In the genomic region with DNA sequence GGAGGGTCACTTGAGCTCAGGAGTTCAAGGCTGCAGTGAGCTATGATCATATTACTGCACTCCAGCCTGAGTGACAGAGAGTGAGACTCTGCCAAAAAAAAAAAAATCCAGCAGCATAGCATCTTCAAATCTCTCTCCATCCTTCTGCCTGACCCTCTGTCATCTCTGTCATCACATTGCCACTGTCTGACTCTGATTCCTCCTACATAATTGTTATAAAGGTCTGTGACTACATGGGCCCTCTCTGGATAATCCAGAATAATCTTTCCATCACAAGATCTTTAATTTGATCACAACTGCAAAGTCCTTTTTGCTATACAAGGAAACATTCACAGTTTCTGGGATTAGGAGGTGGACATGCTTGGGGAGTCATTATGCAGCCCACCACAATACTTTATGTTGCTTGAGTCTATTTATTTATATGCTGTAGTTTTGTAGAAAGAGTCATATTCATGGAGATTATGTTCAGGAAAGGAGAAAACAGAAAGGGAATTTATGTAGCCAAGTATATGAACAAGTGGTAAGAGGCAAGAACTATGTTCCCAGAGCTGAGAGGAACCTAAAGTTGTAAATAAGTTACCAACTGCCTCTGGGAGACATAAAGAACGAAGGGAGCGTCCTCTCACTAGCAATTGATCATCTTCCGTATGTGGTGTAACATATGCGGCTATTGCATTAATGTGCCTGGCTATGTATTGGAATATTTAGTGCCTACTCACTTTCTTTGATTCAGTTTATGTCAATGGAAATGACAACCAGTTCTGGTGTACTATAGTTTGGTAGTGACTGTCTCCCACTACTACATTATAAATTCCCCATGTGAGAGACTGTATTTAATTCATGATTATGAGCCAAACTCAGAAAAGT, we compare ENCODE assay signal across 19 cellular contexts. TPM values are rescaled to one million over a fixed set of nuclear protein-coding genes. Genes with fewer than 3 reads are reported as not detected.
DNase-seq lines count a peak whose midpoint lies in the region; ATAC-seq and TF ChIP-seq lines count a peak whose summit lies in the region.
"Had no signal": no experiment of that assay in that cellular context is flagged by ENCODE, and none has a peak within 500 bp of the region (broad histone marks: within the 10 kb centered on the region; RNA-seq: fewer than 3 reads in every experiment).

No MANE protein-coding gene starts in this region.

- no peaks in the 10 kb centered on the region for H3K27me3 Mint-ChIP-seq in nephron (ENCODE audit: low read depth)
- H3K27me3 Mint-ChIP-seq in activated CD8-positive, alpha-beta memory T cell treated with anti-CD3 and anti-CD28 coated beads, Interleukin-2, amount 10 ng/mL, durations not matched to agents 7 days and 5 days: no peaks in the 10 kb centered on the region
- H3K27me3 Mint-ChIP-seq: natural killer cell treated with Interleukin-12 subunit alpha and Interleukin-12 subunit beta and Interleukin-15 and Interleukin-18, amount 100 ng/mL, for 72 hours had no signal

- H4K8ac ChIP-seq in neuronal stem cell (ENCODE audit: low read depth, low read length): no peak overlapping the region

- no peak overlapping the region for H2BK5ac ChIP-seq in neuronal stem cell (ENCODE audit: low read length)

- H3K9ac ChIP-seq in PC-3 (ENCODE audit: low read length) (no peak overlapping the region), neuronal stem cell (ENCODE audit: low read depth, low read length, poor library complexity) (no peak overlapping the region)

- no peak overlapping the region for H2AK5ac ChIP-seq in neuronal stem cell (ENCODE audit: low read depth, low read length)

- WGBS in neuronal stem cell (ENCODE audit: extremely low coverage in 2 of 2, insufficient read length in 2 of 2, insufficient replicate concordance in 1 of 2), 2 donors: no CpG with 5 or more reads among the region's 4 CpGs

- no peak overlapping the region for H3K4me3 ChIP-seq in ACC112 (ENCODE audit: low read depth, low read length)
- no peak overlapping the region for H3K4me3 ChIP-seq in PC-3 (ENCODE audit: low read length)
- H3K4me3 ChIP-seq in epithelial cell of esophagus (ENCODE audit: low read length): no peak overlapping the region
- H3K4me3 ChIP-seq in neuronal stem cell (ENCODE audit: low read length in 2 of 2): no peak overlapping the region
- H3K4me3 ChIP-seq: K562, Peyer's patch had no signal

- no peak overlapping the region for H2BK15ac ChIP-seq in neuronal stem cell (ENCODE audit: low read length)

- POLR2A ChIA-PET in PC-3 (lab: Charles Lee; ENCODE audit: unreplicated experiment): no interaction called here

- H3K14ac ChIP-seq in neuronal stem cell (ENCODE audit: low read length): no peak overlapping the region

- H3K4me1 ChIP-seq in ACC112 (ENCODE audit: control insufficient read depth, insufficient read depth, low read length, unreplicated experiment) (peaks cover 55% of the 10 kb centered on the region), PC-3 (ENCODE audit: insufficient read depth, low read length) (peaks cover 50% of the 10 kb centered on the region), neuronal stem cell (ENCODE audit: control insufficient read depth in 2 of 2, insufficient read depth in 1 of 2, low read depth in 1 of 2, low read length in 2 of 2) (peaks cover 0 to 2% of the 10 kb centered on the region in 2 donors)
- H3K4me1 ChIP-seq: Peyer's patch had no signal

- ATAC-seq in PC-3: peak; percentile 5; the same call in 1 of the 2 replicates
- ATAC-seq in activated CD8-positive, alpha-beta memory T cell treated with anti-CD3 and anti-CD28 coated beads, Interleukin-2, amount 10 ng/mL, durations not matched to agents 7 days and 5 days: no peak
- ATAC-seq: K562; natural killer cell treated with Interleukin-12 subunit alpha and Interleukin-12 subunit beta and Interleukin-15 and Interleukin-18, amount 100 ng/mL, for 72 hours had no signal

- no peak overlapping the region for H3K4me3 Mint-ChIP-seq in nephron
- no peak overlapping the region for H3K4me3 Mint-ChIP-seq in activated CD8-positive, alpha-beta memory T cell treated with anti-CD3 and anti-CD28 coated beads, Interleukin-2, amount 10 ng/mL, durations not matched to agents 7 days and 5 days
- H3K4me3 Mint-ChIP-seq: endodermal cell; natural killer cell treated with Interleukin-12 subunit alpha and Interleukin-12 subunit beta and Interleukin-15 and Interleukin-18, amount 100 ng/mL, for 72 hours had no signal

- H4K20me1 ChIP-seq in PC-3 (ENCODE audit: low read length): peaks cover 25% of the 10 kb centered on the region

- DNase-seq in PC-3: peak; percentile 14
- peak; percentile 64 for DNase-seq in epithelial cell of esophagus (ENCODE audit: low read depth)
- no peak for DNase-seq in neuronal stem cell (ENCODE audit: low spot score)
- no peak for DNase-seq in activated CD8-positive, alpha-beta memory T cell treated with anti-CD3 and anti-CD28 coated beads, Interleukin-2, amount 10 ng/mL, durations not matched to agents 7 days and 5 days
- DNase-seq in hypothalamus (lab: John Stamatoyannopoulos, UW): no peak
- no peak for DNase-seq in activated naive CD4-positive, alpha-beta T cell treated with Interleukin-2 at 50 U/mL for 16 hours
- DNase-seq: activated gamma-delta T cell treated with Interleukin-2 at 50 U/mL for 16 hours; endodermal cell; GOT3; left ventricle myocardium superior; NCI-H1417; NCI-H446; Peyer's patch; stimulated activated CD4-positive, alpha-beta T cell treated with anti-CD3 and anti-CD28 coated beads, Interleukin-4, amount 100 ng/mL, for 1 hour had no signal

- peaks cover 23% of the 10 kb centered on the region for H3K79me2 ChIP-seq in ACC112 (ENCODE audit: control insufficient read depth, insufficient read depth, low read length, unreplicated experiment)
- H3K79me2 ChIP-seq in PC-3 (ENCODE audit: low read length): peaks cover 25% of the 10 kb centered on the region

- H3K27me3 ChIP-seq in ACC112 (ENCODE audit: insufficient read depth, low read length) (no peaks in the 10 kb centered on the region), PC-3 (ENCODE audit: low read length) (no peaks in the 10 kb centered on the region), neuronal stem cell (ENCODE audit: control insufficient read depth in 3 of 3, insufficient read depth in 3 of 3, low read depth in 1 of 3, low read length in 3 of 3) (no peaks in the 10 kb centered on the region)
- H3K27me3 ChIP-seq: Peyer's patch had no signal

- H3K9me3 ChIP-seq in PC-3 (ENCODE audit: low read length): no peaks in the 10 kb centered on the region
- H3K9me3 ChIP-seq in neuronal stem cell (replicated peaks in 1 of 2; ENCODE audit: control insufficient read depth in 2 of 2, insufficient read depth in 1 of 2, low read depth in 1 of 2, low read length in 2 of 2): no peaks in the 10 kb centered on the region
- H3K9me3 ChIP-seq: Peyer's patch had no signal

- TSS peak; percentile 1 for BruUV-seq in PC-3 (replicated peaks; lab: Mats Ljungman, UMichigan)

- H2BK12ac ChIP-seq in neuronal stem cell (ENCODE audit: low read length): no peak overlapping the region

- TF ChIP-seq CTCF in PC-3 (conservative IDR thresholded peaks at IDR 0.05; ENCODE audit: low read depth, low read length) (no peak), epithelial cell of esophagus (IDR thresholded peaks at IDR 0.05; ENCODE audit: insufficient read depth, low read depth, low read length, missing control alignments) (no peak), nephron (IDR thresholded peaks at IDR 0.05; ENCODE audit: unreplicated experiment in 3 of 3) (no peak)

- H2AFZ ChIP-seq in ACC112 (ENCODE audit: low read length, unreplicated experiment): no peak overlapping the region
- no peak overlapping the region for H2AFZ ChIP-seq in PC-3 (ENCODE audit: low read length)
- H2AFZ ChIP-seq in neuronal stem cell (ENCODE audit: low read length): no peak overlapping the region

- intact Hi-C loops in PC-3 (cut with micrococcal nuclease): loop anchor here (2.0 to 5.0 kb wide), 2 partner anchors 277 to 699 kb away; no protein-coding TSS in a partner anchor

- H3F3A ChIP-seq in PC-3 (ENCODE audit: low read length, unreplicated experiment): peaks cover 13% of the 10 kb centered on the region

- no peak overlapping the region for H2BK120ac ChIP-seq in neuronal stem cell (ENCODE audit: low read depth, low read length)

- H3K4me2 ChIP-seq in PC-3 (ENCODE audit: low read length) (no peak overlapping the region), neuronal stem cell (ENCODE audit: insufficient read depth, low read length, poor library complexity, severe bottlenecking) (no peak overlapping the region)

- H3K4ac ChIP-seq in neuronal stem cell (ENCODE audit: low read length): no peak overlapping the region

- H3K36me3 Mint-ChIP-seq in nephron (ENCODE audit: low read depth): peaks cover 38% of the 10 kb centered on the region
- no peaks in the 10 kb centered on the region for H3K36me3 Mint-ChIP-seq in activated CD8-positive, alpha-beta memory T cell treated with anti-CD3 and anti-CD28 coated beads, Interleukin-2, amount 10 ng/mL, durations not matched to agents 7 days and 5 days
- H3K36me3 Mint-ChIP-seq: natural killer cell treated with Interleukin-12 subunit alpha and Interleukin-12 subunit beta and Interleukin-15 and Interleukin-18, amount 100 ng/mL, for 72 hours had no signal

- no peak overlapping the region for H4K91ac ChIP-seq in neuronal stem cell (ENCODE audit: low read depth, low read length, poor library complexity)

- CTCF ChIA-PET in PC-3 (lab: Charles Lee): no interaction called here
- CTCF ChIA-PET in activated CD8-positive, alpha-beta memory T cell treated with anti-CD3 and anti-CD28 coated beads, Interleukin-2, amount 10 ng/mL, durations not matched to agents 7 days and 5 days (lab: Charles Lee): interaction anchor here (0.7 kb wide), 1 partner anchor 36 kb away, joined by 4 read pairs; no protein-coding TSS in a partner anchor

- H3K36me3 ChIP-seq in ACC112 (ENCODE audit: insufficient read depth, low read length): peaks cover 28% of the 10 kb centered on the region
- peaks cover 27% of the 10 kb centered on the region for H3K36me3 ChIP-seq in PC-3 (ENCODE audit: low read depth, low read length)
- peaks cover 7 to 38% of the 10 kb centered on the region in 2 donors for H3K36me3 ChIP-seq in neuronal stem cell (replicated peaks in 1 of 2; ENCODE audit: control insufficient read depth in 2 of 2, insufficient read depth in 2 of 2, low read length in 2 of 2)

- peak overlapping the region; percentile 1 to 33 (median 24) for H3K27ac Mint-ChIP-seq in nephron
- no peak overlapping the region for H3K27ac Mint-ChIP-seq in activated CD8-positive, alpha-beta memory T cell treated with anti-CD3 and anti-CD28 coated beads, Interleukin-2, amount 10 ng/mL, durations not matched to agents 7 days and 5 days
- H3K27ac Mint-ChIP-seq: endodermal cell; natural killer cell treated with Interleukin-12 subunit alpha and Interleukin-12 subunit beta and Interleukin-15 and Interleukin-18, amount 100 ng/mL, for 72 hours had no signal

- H3K9me3 Mint-ChIP-seq in nephron: no peaks in the 10 kb centered on the region
- no peaks in the 10 kb centered on the region for H3K9me3 Mint-ChIP-seq in activated CD8-positive, alpha-beta memory T cell treated with anti-CD3 and anti-CD28 coated beads, Interleukin-2, amount 10 ng/mL, durations not matched to agents 7 days and 5 days (ENCODE audit: low read depth)
- H3K9me3 Mint-ChIP-seq: endodermal cell had no signal

- H3K9me2 ChIP-seq in PC-3 (replicated peaks; ENCODE audit: low read length): no peaks in the 10 kb centered on the region

- no peak overlapping the region for H3K18ac ChIP-seq in neuronal stem cell (ENCODE audit: low read length)

- no peak overlapping the region for H3K23ac ChIP-seq in neuronal stem cell (ENCODE audit: low read depth, low read length, poor library complexity)

- peaks cover 30% of the 10 kb centered on the region for H3K4me1 Mint-ChIP-seq in nephron
- no peaks in the 10 kb centered on the region for H3K4me1 Mint-ChIP-seq in activated CD8-positive, alpha-beta memory T cell treated with anti-CD3 and anti-CD28 coated beads, Interleukin-2, amount 10 ng/mL, durations not matched to agents 7 days and 5 days

- no peaks in the 10 kb centered on the region for H3K79me1 ChIP-seq in neuronal stem cell (ENCODE audit: low read depth, low read length)

- peak overlapping the region; percentile 72 for H3K27ac ChIP-seq in ACC112 (ENCODE audit: low read depth, low read length)
- H3K27ac ChIP-seq in PC-3 (ENCODE audit: low read length): peak overlapping the region; percentile 16; the same call in 1 of the 2 replicates
- H3K27ac ChIP-seq in neuronal stem cell (replicated peaks; ENCODE audit: low read length): no peak overlapping the region

RNA-seq across cellular contexts. Expression of a gene that starts 21.5 kb away (rescaled TPM):
- 145 and 201 TPM in 2 replicates for total RNA-seq in PC-3 (2014; rRNA removed)
- polyA plus RNA-seq in neuronal stem cell (2013, experiment 1 of 2): 15.7 TPM
- 15.5 TPM for polyA plus RNA-seq in neuronal stem cell (2013, experiment 2 of 2)
- not detected for total RNA-seq in activated CD8-positive, alpha-beta memory T cell treated with anti-CD3 and anti-CD28 coated beads, Interleukin-2, amount 10 ng/mL, durations not matched to agents 7 days and 5 days
- total RNA-seq: natural killer cell treated with Interleukin-12 subunit alpha and Interleukin-12 subunit beta and Interleukin-15 and Interleukin-18, amount 100 ng/mL, for 72 hours; T-helper 1 cell treated with Interleukin-12 subunit alpha and Interleukin-12 subunit beta and Interleukin-4 antibody, amounts not matched to agents 30 ng/mL and 1 ng/mL, for 36 hours had no signal

Comparison
In these comparisons a context has a peak if more than half of its experiments do, and no peak if none do; other contexts are left out.
1. DNase-seq: peak in PC-3 (single experiment) and epithelial cell of esophagus (single experiment); none in neuronal stem cell (single experiment), activated CD8-positive, alpha-beta memory T cell treated with anti-CD3 and anti-CD28 coated beads, Interleukin-2, amount 10 ng/mL, durations not matched to agents 7 days and 5 days (single experiment), hypothalamus (0 of 51) and activated naive CD4-positive, alpha-beta T cell treated with Interleukin-2 at 50 U/mL for 16 hours (single experiment).
2. RNA of a gene that starts 21.5 kb away (total RNA-seq): 145 to 201 TPM in PC-3; not detected in activated CD8-positive, alpha-beta memory T cell treated with anti-CD3 and anti-CD28 coated beads, Interleukin-2, amount 10 ng/mL, durations not matched to agents 7 days and 5 days; every median in the first group is over 100 times any median in the second.